ENCODE assay signal across 9 cellular contexts in genomic region chr18:26307161-26307773, GRCh38.
DNase-seq lines count a peak whose midpoint lies in the region; ATAC-seq and TF ChIP-seq lines count a peak whose summit lies in the region.
"Had no signal": no experiment of that assay in that cellular context is flagged by ENCODE, and none has a peak within 500 bp of the region (broad histone marks: within the 10 kb centered on the region; RNA-seq: fewer than 3 reads in every experiment).

No MANE protein-coding gene starts in this region.

- no peaks in the 10 kb centered on the region for H3K27me3 Mint-ChIP-seq in CD4-positive, alpha-beta T cell
- H3K27me3 Mint-ChIP-seq in effector memory CD8-positive, alpha-beta T cell, result no peaks in the 10 kb centered on the region
- H3K27me3 Mint-ChIP-seq: naive thymus-derived CD8-positive, alpha-beta T cell had no signal

- no peak overlapping the region for H3K4me3 ChIP-seq in colonic mucosa
- H3K4me3 ChIP-seq in mesenchymal stem cell (ENCODE audit: insufficient read depth in 1 of 2, low read depth in 1 of 2, low read length in 2 of 2), result no peak overlapping the region

- no peak overlapping the region for H2AFZ ChIP-seq in mesenchymal stem cell (ENCODE audit: low read depth, low read length)

- no peaks in the 10 kb centered on the region for H3K79me1 ChIP-seq in mesenchymal stem cell (replicated peaks; ENCODE audit: low read length, poor library complexity, severe bottlenecking)

- no peak overlapping the region for H4K91ac ChIP-seq in mesenchymal stem cell (ENCODE audit: low read length)

- H4K8ac ChIP-seq in mesenchymal stem cell (ENCODE audit: low read length), result no peak overlapping the region

- no peak overlapping the region for H2AK5ac ChIP-seq in mesenchymal stem cell (ENCODE audit: low read length, severe bottlenecking)

- no peaks in the 10 kb centered on the region for H3K9me3 ChIP-seq in CD4-positive, alpha-beta T cell (ENCODE audit: control insufficient read depth, low read length)
- H3K9me3 ChIP-seq in colonic mucosa (no peaks in the 10 kb centered on the region), mesenchymal stem cell (ENCODE audit: control insufficient read depth, low read length) (no peaks in the 10 kb centered on the region)

- H3K18ac ChIP-seq in mesenchymal stem cell (ENCODE audit: low read depth in 1 of 2, low read length in 2 of 2), result no peak overlapping the region

- H2BK12ac ChIP-seq in mesenchymal stem cell (ENCODE audit: low read length in 2 of 2), result no peak overlapping the region

- H3K36me3 Mint-ChIP-seq in CD4-positive, alpha-beta T cell (ENCODE audit: low read depth), result peaks cover 9% of the 10 kb centered on the region
- no peaks in the 10 kb centered on the region for H3K36me3 Mint-ChIP-seq in effector memory CD8-positive, alpha-beta T cell (ENCODE audit: insufficient read depth)

- H3K14ac ChIP-seq in mesenchymal stem cell (ENCODE audit: low read length in 2 of 2), result no peak overlapping the region

- POLR2A ChIA-PET in CD4-positive, alpha-beta T cell (lab: Charles Lee), result no interaction called here

- H3K9me3 Mint-ChIP-seq in CD4-positive, alpha-beta T cell, result no peaks in the 10 kb centered on the region
- H3K9me3 Mint-ChIP-seq in effector memory CD8-positive, alpha-beta T cell, result no peaks in the 10 kb centered on the region
- H3K9me3 Mint-ChIP-seq: naive thymus-derived CD8-positive, alpha-beta T cell had no signal

- TF ChIP-seq CTCF in CD4-positive, alpha-beta T cell (IDR thresholded peaks at IDR 0.05), result peak; percentile 33
- peak; percentile 52 for TF ChIP-seq CTCF in colonic mucosa (IDR thresholded peaks at IDR 0.05)

- H3K36me3 ChIP-seq in colonic mucosa (no peaks in the 10 kb centered on the region), mesenchymal stem cell (ENCODE audit: control insufficient read depth in 1 of 2, insufficient read depth in 2 of 2, low read depth in 1 of 2, low read length in 2 of 2) (no peaks in the 10 kb centered on the region)

- H3K23ac ChIP-seq in mesenchymal stem cell (ENCODE audit: low read length in 2 of 2), result no peak overlapping the region

- no peak overlapping the region for H2BK5ac ChIP-seq in mesenchymal stem cell (ENCODE audit: low read depth, low read length, poor library complexity, severe bottlenecking)

- no peak overlapping the region for H3K27ac Mint-ChIP-seq in CD4-positive, alpha-beta T cell
- H3K27ac Mint-ChIP-seq in effector memory CD8-positive, alpha-beta T cell, result no peak overlapping the region

- CTCF ChIA-PET in CD4-positive, alpha-beta T cell (lab: Charles Lee), result interaction anchor here (0.9 kb wide), 1 partner anchor 57 kb away, joined by 3 read pairs; no protein-coding TSS in a partner anchor

- ATAC-seq in CD4-positive, alpha-beta T cell (ENCODE audit: poor library complexity), result peak; percentile 64
- peak; percentile 79 for ATAC-seq in GM18867 (IDR thresholded peaks at IDR 0.05; ENCODE audit: unreplicated experiment)
- ATAC-seq in effector memory CD8-positive, alpha-beta T cell (replicated peaks), result no peak
- no peak for ATAC-seq in stimulated activated naive CD8-positive, alpha-beta T cell treated with anti-CD3 and anti-CD28 coated beads, Interleukin-15, Interleukin-2, amounts not matched to agents 100 U/mL and 50 U/mL, for 24 hours

- no peaks in the 10 kb centered on the region for H3K27me3 ChIP-seq in CD4-positive, alpha-beta T cell (ENCODE audit: control insufficient read depth, insufficient read depth, low read length)
- H3K27me3 ChIP-seq in colonic mucosa, result no peaks in the 10 kb centered on the region
- no peaks in the 10 kb centered on the region for H3K27me3 ChIP-seq in mesenchymal stem cell (ENCODE audit: control insufficient read depth in 1 of 2, insufficient read depth in 1 of 2, low read length in 2 of 2)

- H3K4me2 ChIP-seq in mesenchymal stem cell (ENCODE audit: low read length, poor library complexity, severe bottlenecking), result no peak overlapping the region

- DNase-seq in CD4-positive, alpha-beta T cell, result no peak
- DNase-seq in HS-5 (ENCODE audit: low read depth) (peak; percentile 18), NOMO-1 treated with DMSO at 0.1 percent for 48 hours (lab: John Stamatoyannopoulos, UW; ENCODE audit: unreplicated experiment) (peak; percentile 42), colonic mucosa (peak; percentile 22), mesenchymal stem cell (peak; percentile 59)
- no peak for DNase-seq in effector memory CD8-positive, alpha-beta T cell
- no peak for DNase-seq in stimulated activated naive CD8-positive, alpha-beta T cell treated with anti-CD3 and anti-CD28 coated beads, Interleukin-15, Interleukin-2, amounts not matched to agents 100 U/mL and 50 U/mL, for 24 hours

- no peak overlapping the region for H2BK120ac ChIP-seq in mesenchymal stem cell (ENCODE audit: low read depth, low read length)

- H3K4me1 ChIP-seq in colonic mucosa, result no peaks in the 10 kb centered on the region
- H3K4me1 ChIP-seq in mesenchymal stem cell (ENCODE audit: control insufficient read depth, insufficient read depth, low read depth, low read length), result no peaks in the 10 kb centered on the region

- H3K4ac ChIP-seq in mesenchymal stem cell (ENCODE audit: low read depth in 1 of 2, low read length in 2 of 2), result no peak overlapping the region

- WGBS in mesenchymal stem cell, result no CpG with 5 or more reads among the region's 3 CpGs

- H3K9ac ChIP-seq in colonic mucosa (ENCODE audit: low read depth in 2 of 2, low read length in 2 of 2), result no peak overlapping the region
- no peak overlapping the region for H3K9ac ChIP-seq in mesenchymal stem cell (ENCODE audit: low read length)

- no peaks in the 10 kb centered on the region for H3K4me1 Mint-ChIP-seq in CD4-positive, alpha-beta T cell (ENCODE audit: low read depth)
- no peaks in the 10 kb centered on the region for H3K4me1 Mint-ChIP-seq in effector memory CD8-positive, alpha-beta T cell (ENCODE audit: low read depth in 2 of 2)

- no peak overlapping the region for H3K4me3 Mint-ChIP-seq in CD4-positive, alpha-beta T cell
- H3K4me3 Mint-ChIP-seq in effector memory CD8-positive, alpha-beta T cell, result no peak overlapping the region
- H3K4me3 Mint-ChIP-seq: naive thymus-derived CD8-positive, alpha-beta T cell had no signal

- H3K27ac ChIP-seq in CD4-positive, alpha-beta T cell (ENCODE audit: low read depth, low read length), result no peak overlapping the region
- no peak overlapping the region for H3K27ac ChIP-seq in colonic mucosa
- H3K27ac ChIP-seq in mesenchymal stem cell (ENCODE audit: low read length, poor library complexity, severe bottlenecking), result no peak overlapping the region

- intact Hi-C loops in CD4-positive, alpha-beta T cell (cut with DNase I, micrococcal nuclease), result loop anchor here in 1 of 2 experiments (10.0 kb wide), 1 partner anchor 348 kb away; no protein-coding TSS in a partner anchor
- intact Hi-C loops in colonic mucosa (cut with DNase I), result loop anchor here (5.0 kb wide), 1 partner anchor 345 kb away; no protein-coding TSS in a partner anchor

- no peak overlapping the region for H2BK15ac ChIP-seq in mesenchymal stem cell (ENCODE audit: low read depth, poor library complexity, severe bottlenecking)

Comparison
In these comparisons a context has a peak if more than half of its experiments do, and no peak if none do; other contexts are left out.
1. ATAC-seq: peak in CD4-positive, alpha-beta T cell (single experiment) and GM18867 (single experiment); none in effector memory CD8-positive, alpha-beta T cell (single experiment) and stimulated activated naive CD8-positive, alpha-beta T cell treated with anti-CD3 and anti-CD28 coated beads, Interleukin-15, Interleukin-2, amounts not matched to agents 100 U/mL and 50 U/mL, for 24 hours (single experiment).
2. DNase-seq: peak in HS-5 (single experiment), NOMO-1 treated with DMSO at 0.1 percent for 48 hours (single experiment), colonic mucosa (single experiment) and mesenchymal stem cell (single experiment); none in CD4-positive, alpha-beta T cell (0 of 10), effector memory CD8-positive, alpha-beta T cell (0 of 3) and stimulated activated naive CD8-positive, alpha-beta T cell treated with anti-CD3 and anti-CD28 coated beads, Interleukin-15, Interleukin-2, amounts not matched to agents 100 U/mL and 50 U/mL, for 24 hours (single experiment).